8 cellular contexts compared by ENCODE assay signal in genomic region chr3:186108106-186108940, GRCh38. TPM values are rescaled to one million over a fixed set of nuclear protein-coding genes. Genes with fewer than 3 reads are reported as not detected.
DNase-seq lines count a peak whose midpoint lies in the region; ATAC-seq and TF ChIP-seq lines count a peak whose summit lies in the region.

No MANE protein-coding gene starts in this region.

- peak overlapping the region; percentile 64 to 83 for H3K4me3 ChIP-seq in DND-41 (ENCODE audit: low read depth in 1 of 2, low read length in 2 of 2)
- peak overlapping the region; percentile 74 for H3K4me3 ChIP-seq in HUES64 (ENCODE audit: low read length)
- H3K4me3 ChIP-seq in duodenal mucosa (ENCODE audit: low read depth in 1 of 2, low read length in 2 of 2) = peak overlapping the region; percentile 77
- H3K4me3 ChIP-seq in lower lobe of right lung = peak overlapping the region; percentile 77
- H3K4me3 ChIP-seq in stomach smooth muscle (ENCODE audit: low read length in 2 of 2) = peak overlapping the region; percentile 69 to 89

- H4K20me1 ChIP-seq in DND-41 (ENCODE audit: insufficient read depth, low read length) = peaks cover 2% of the 10 kb centered on the region; the same call in 1 of the 2 replicates

- WGBS in HUES64 = under 1% methylated on average over 69 of the region's 69 CpGs

- H3K36me3 Mint-ChIP-seq in T-helper 1 cell treated with Interleukin-12 subunit alpha and Interleukin-12 subunit beta and Interleukin-4 antibody, amounts not matched to agents 30 μg/mL and 1 μg/mL, for 36 hours (ENCODE audit: low read depth) = no peaks in the 10 kb centered on the region

- H3K79me2 ChIP-seq in DND-41 (ENCODE audit: insufficient read depth, low read length) = peaks cover 30% of the 10 kb centered on the region

- no peaks in the 10 kb centered on the region for H3K9me3 Mint-ChIP-seq in T-helper 1 cell treated with Interleukin-12 subunit alpha and Interleukin-12 subunit beta and Interleukin-4 antibody, amounts not matched to agents 30 μg/mL and 1 μg/mL, for 36 hours

- peak; percentile 75 for DNase-seq in DND-41
- DNase-seq in lower lobe of right lung = peak; percentile 67
- DNase-seq in middle frontal gyrus (ENCODE audit: extremely low spot score, low spot score) = no peak

- peak overlapping the region; percentile 61 for H3K4me2 ChIP-seq in DND-41 (ENCODE audit: insufficient read depth, low read length)

- H2AFZ ChIP-seq in DND-41 (ENCODE audit: low read depth, low read length) = peak overlapping the region; percentile 72

- H3K4me1 Mint-ChIP-seq in T-helper 1 cell treated with Interleukin-12 subunit alpha and Interleukin-12 subunit beta and Interleukin-4 antibody, amounts not matched to agents 30 μg/mL and 1 μg/mL, for 36 hours (ENCODE audit: low read depth) = peaks cover 32% of the 10 kb centered on the region

- ATAC-seq in DND-41 (ENCODE audit: insufficient read depth, low read depth) = peak; percentile 40
- peak; percentile 6 to 15 for ATAC-seq in lower lobe of right lung
- ATAC-seq in HG02938 (IDR thresholded peaks at IDR 0.05; ENCODE audit: unreplicated experiment) = no peak

- H3K4me3 Mint-ChIP-seq in T-helper 1 cell treated with Interleukin-12 subunit alpha and Interleukin-12 subunit beta and Interleukin-4 antibody, amounts not matched to agents 30 μg/mL and 1 μg/mL, for 36 hours = peak overlapping the region; percentile 92

- intact Hi-C loops in lower lobe of right lung (cut with DNase I) = no loop called here

- peaks cover 5% of the 10 kb centered on the region for H3K27me3 ChIP-seq in DND-41 (ENCODE audit: insufficient read depth, low read length, poor library complexity)
- H3K27me3 ChIP-seq in HUES64 (ENCODE audit: insufficient read depth, low read length) = peaks cover 72% of the 10 kb centered on the region
- H3K27me3 ChIP-seq in duodenal mucosa (ENCODE audit: control insufficient read depth in 1 of 2, insufficient read depth in 2 of 2, low read length in 2 of 2) = peaks cover 21 to 36% of the 10 kb centered on the region in 2 donors
- peaks cover 10% of the 10 kb centered on the region for H3K27me3 ChIP-seq in lower lobe of right lung (ENCODE audit: low read depth)
- peaks cover 8 to 12% of the 10 kb centered on the region in 2 donors for H3K27me3 ChIP-seq in stomach smooth muscle (ENCODE audit: control insufficient read depth in 1 of 2, insufficient read depth in 2 of 2, low read length in 2 of 2)

- H3K4me1 ChIP-seq in DND-41 (ENCODE audit: insufficient read depth, low read length) = peaks cover 22% of the 10 kb centered on the region
- H3K4me1 ChIP-seq in HUES64 (ENCODE audit: insufficient read depth, low read length) = peaks cover 35% of the 10 kb centered on the region
- H3K4me1 ChIP-seq in duodenal mucosa (ENCODE audit: control insufficient read depth in 1 of 2, insufficient read depth in 2 of 2, low read length in 2 of 2) = peaks cover 31 to 32% of the 10 kb centered on the region in 2 donors
- peaks cover 38% of the 10 kb centered on the region for H3K4me1 ChIP-seq in lower lobe of right lung
- H3K4me1 ChIP-seq in stomach smooth muscle (ENCODE audit: control insufficient read depth, insufficient read depth, low read length) = peaks cover 19% of the 10 kb centered on the region

- H3K36me3 ChIP-seq in DND-41 (ENCODE audit: insufficient read depth, low read length) = no peaks in the 10 kb centered on the region; the same call in 1 of the 2 replicates
- H3K36me3 ChIP-seq in HUES64 (ENCODE audit: insufficient read depth, low read length) = peaks cover 4% of the 10 kb centered on the region; the same call in 1 of the 2 replicates
- no peaks in the 10 kb centered on the region for H3K36me3 ChIP-seq in duodenal mucosa (ENCODE audit: control insufficient read depth in 1 of 2, insufficient read depth in 2 of 2, low read length in 2 of 2)
- peaks cover 5% of the 10 kb centered on the region for H3K36me3 ChIP-seq in lower lobe of right lung
- no peaks in the 10 kb centered on the region for H3K36me3 ChIP-seq in stomach smooth muscle (ENCODE audit: control insufficient read depth in 2 of 2, insufficient read depth in 2 of 2, low read length in 2 of 2)

- peak overlapping the region; percentile 83 for H3K9ac ChIP-seq in DND-41 (ENCODE audit: low read depth, low read length)
- peak overlapping the region; percentile 74 for H3K9ac ChIP-seq in HUES64 (ENCODE audit: low read depth, low read length)
- H3K9ac ChIP-seq in duodenal mucosa (ENCODE audit: low read depth in 1 of 2, low read length in 2 of 2) = peak overlapping the region; percentile 41 to 57
- H3K9ac ChIP-seq in stomach smooth muscle (ENCODE audit: low read length in 2 of 2) = peak overlapping the region; percentile 47 to 54

- H3K27ac Mint-ChIP-seq in T-helper 1 cell treated with Interleukin-12 subunit alpha and Interleukin-12 subunit beta and Interleukin-4 antibody, amounts not matched to agents 30 μg/mL and 1 μg/mL, for 36 hours = no peak overlapping the region

- H3K27me3 Mint-ChIP-seq in T-helper 1 cell treated with Interleukin-12 subunit alpha and Interleukin-12 subunit beta and Interleukin-4 antibody, amounts not matched to agents 30 μg/mL and 1 μg/mL, for 36 hours (ENCODE audit: low read depth) = peaks cover 88% of the 10 kb centered on the region

- peak overlapping the region; percentile 90 for H3K27ac ChIP-seq in DND-41 (ENCODE audit: low read length)
- peak overlapping the region; percentile 86 for H3K27ac ChIP-seq in HUES64 (ENCODE audit: low read depth, low read length)
- peak overlapping the region; percentile 43 for H3K27ac ChIP-seq in duodenal mucosa (ENCODE audit: low read depth, low read length)
- H3K27ac ChIP-seq in lower lobe of right lung = peak overlapping the region; percentile 87
- H3K27ac ChIP-seq in stomach smooth muscle (ENCODE audit: low read length) = no peak overlapping the region

- TF ChIP-seq CTCF in DND-41 (IDR thresholded peaks at IDR 0.05; ENCODE audit: borderline replicate concordance, extremely low read depth, low read length, poor library complexity, severe bottlenecking) = no peak
- TF ChIP-seq CTCF in lower lobe of right lung (IDR thresholded peaks at IDR 0.05) = no peak

- H3K9me3 ChIP-seq in DND-41 (ENCODE audit: insufficient read depth, low read length, severe bottlenecking) (no peaks in the 10 kb centered on the region), HUES64 (ENCODE audit: insufficient read depth, low read depth, low read length) (no peaks in the 10 kb centered on the region), duodenal mucosa (ENCODE audit: control insufficient read depth in 1 of 2, low read length in 2 of 2) (no peaks in the 10 kb centered on the region), lower lobe of right lung (no peaks in the 10 kb centered on the region), stomach smooth muscle (ENCODE audit: control insufficient read depth in 2 of 2, low read length in 2 of 2) (no peaks in the 10 kb centered on the region)

RNA-seq across cellular contexts. Expression of gene ETV5, which starts 0.6 kb away (rescaled TPM):
- polyA plus RNA-seq in HUES64 (2013, experiment 1 of 2) = 30.4 TPM
- 41.0 TPM for polyA plus RNA-seq in HUES64 (2013, experiment 2 of 2)
- 65.5 TPM for total RNA-seq in lower lobe of right lung
